8 cellular contexts compared by ENCODE assay signal in genomic region chr14:63045612-63046320, GRCh38. TPM values are rescaled to one million over a fixed set of nuclear protein-coding genes. Genes with fewer than 3 reads are reported as not detected.
DNase-seq lines count a peak whose midpoint lies in the region; ATAC-seq and TF ChIP-seq lines count a peak whose summit lies in the region.

No MANE protein-coding gene starts in this region.

- H3K9me3 Mint-ChIP-seq in chondrocyte (ENCODE audit: low read depth) (no peaks in the 10 kb centered on the region), mesothelial cell of epicardium (no peaks in the 10 kb centered on the region), T-cell (no peaks in the 10 kb centered on the region)
- peaks cover 0 to 3% (median 0%) of the 10 kb centered on the region in 9 donors for H3K9me3 Mint-ChIP-seq in naive thymus-derived CD8-positive, alpha-beta T cell

- POLR2A ChIA-PET in naive thymus-derived CD8-positive, alpha-beta T cell (lab: Charles Lee), result no interaction called here
- POLR2A ChIA-PET in T-cell (lab: Charles Lee), result no interaction called here

- ATAC-seq in GM19438 (IDR thresholded peaks at IDR 0.05; ENCODE audit: low read depth, unreplicated experiment) (peak; percentile 46), T-cell (replicated peaks in 1 of 4) (no peak), GM21447 (IDR thresholded peaks at IDR 0.05; ENCODE audit: unreplicated experiment) (no peak)
- no peak for ATAC-seq in naive thymus-derived CD8-positive, alpha-beta T cell

- TF ChIP-seq CTCF in chondrocyte (IDR thresholded peaks at IDR 0.05) (peak; percentile 23), mesothelial cell of epicardium (IDR thresholded peaks at IDR 0.05; ENCODE audit: unreplicated experiment) (no peak)

- H3K27me3 Mint-ChIP-seq in chondrocyte (ENCODE audit: low read depth) (peaks cover 68% of the 10 kb centered on the region), mesothelial cell of epicardium (ENCODE audit: low read depth) (peaks cover 46% of the 10 kb centered on the region), T-cell (peaks cover 16 to 36% of the 10 kb centered on the region in 2 donors)
- H3K27me3 Mint-ChIP-seq in naive thymus-derived CD8-positive, alpha-beta T cell, result peaks cover 23 to 52% (median 34%) of the 10 kb centered on the region in 5 donors

- H3K27ac Mint-ChIP-seq in chondrocyte (ENCODE audit: unreplicated experiment) (no peak overlapping the region), mesothelial cell of epicardium (no peak overlapping the region), T-cell (no peak overlapping the region)
- no peak overlapping the region for H3K27ac Mint-ChIP-seq in naive thymus-derived CD8-positive, alpha-beta T cell

- DNase-seq in NCI-H2107 treated with DMSO at 0.1 percent for 48 hours (lab: John Stamatoyannopoulos, UW; ENCODE audit: unreplicated experiment) (peak; percentile 74), chondrocyte (ENCODE audit: low spot score) (peak; percentile 93), mesothelial cell of epicardium (ENCODE audit: low spot score in 2 of 2, unreplicated experiment in 2 of 2) (peak; percentile 43 to 70), T-cell (no peak), kidney glomerular epithelial cell (lab: John Stamatoyannopoulos, UW) (no peak)
- DNase-seq in naive thymus-derived CD8-positive, alpha-beta T cell, result no peak

- CTCF ChIA-PET in T-cell (lab: Charles Lee), result no interaction called here

- H3K4me1 Mint-ChIP-seq in chondrocyte (ENCODE audit: low read depth), result peaks cover 8% of the 10 kb centered on the region
- H3K4me1 Mint-ChIP-seq in mesothelial cell of epicardium, result peaks cover 11% of the 10 kb centered on the region
- peaks cover 0 to 4% (median 0%) of the 10 kb centered on the region in 4 donors for H3K4me1 Mint-ChIP-seq in naive thymus-derived CD8-positive, alpha-beta T cell
- H3K4me1 Mint-ChIP-seq in T-cell, result peaks cover 0 to 3% (median 3%) of the 10 kb centered on the region in 3 donors

- peak overlapping the region; percentile 60 for H3K4me3 Mint-ChIP-seq in chondrocyte (ENCODE audit: unreplicated experiment)
- H3K4me3 Mint-ChIP-seq in mesothelial cell of epicardium, result peak overlapping the region; percentile 68
- H3K4me3 Mint-ChIP-seq in naive thymus-derived CD8-positive, alpha-beta T cell, result peak overlapping the region in 1 of 10 donors; percentile 36
- H3K4me3 Mint-ChIP-seq in T-cell, result no peak overlapping the region

- no peaks in the 10 kb centered on the region for H3K36me3 Mint-ChIP-seq in chondrocyte (ENCODE audit: low read depth)
- no peaks in the 10 kb centered on the region for H3K36me3 Mint-ChIP-seq in mesothelial cell of epicardium
- peaks cover 0 to 2% (median 0%) of the 10 kb centered on the region in 3 donors for H3K36me3 Mint-ChIP-seq in naive thymus-derived CD8-positive, alpha-beta T cell
- no peaks in the 10 kb centered on the region for H3K36me3 Mint-ChIP-seq in T-cell

RNA-seq across cellular contexts. Expression of gene KCNH5, which starts 0.5 kb away (rescaled TPM):
- total RNA-seq in chondrocyte (not detected in 3 replicates), mesothelial cell of epicardium (2.1 to 2.5 TPM (median 2.3 TPM) in 3 replicates), T-cell (not detected)
- total RNA-seq in naive thymus-derived CD8-positive, alpha-beta T cell, result not detected
- polyA plus RNA-seq in naive thymus-derived CD8-positive, alpha-beta T cell, result not detected

Comparison
In these comparisons a context has a peak if more than half of its experiments do, and no peak if none do; other contexts are left out.
1. DNase-seq: peak in NCI-H2107 treated with DMSO at 0.1 percent for 48 hours (single experiment), chondrocyte (single experiment) and mesothelial cell of epicardium (2 of 2); none in naive thymus-derived CD8-positive, alpha-beta T cell (0 of 10), T-cell (0 of 34) and kidney glomerular epithelial cell (single experiment).
2. H3K4me3 Mint-ChIP-seq: peak in chondrocyte (single experiment) and mesothelial cell of epicardium (single experiment); none in T-cell (0 of 3).